ENCODE assay signal across 18 cellular contexts in genomic region chr14:90569606-90570462, GRCh38.
DNase-seq lines count a peak whose midpoint lies in the region; ATAC-seq, FAIRE-seq and TF ChIP-seq lines count a peak whose summit lies in the region.
"Had no signal": no experiment of that assay in that cellular context is flagged by ENCODE, and none has a peak within 500 bp of the region (broad histone marks: within the 10 kb centered on the region; RNA-seq: fewer than 3 reads in every experiment).

No MANE protein-coding gene starts in this region.

- TF ChIP-seq POLR2A in A549 (IDR thresholded peaks at IDR 0.05; ENCODE audit: low read length) (no peak), erythroblast (IDR thresholded peaks at IDR 0.05; ENCODE audit: low read length) (no peak)

- no peaks in the 10 kb centered on the region for H3K36me3 ChIP-seq in RWPE2 (ENCODE audit: low read depth)

- H3K4me1 ChIP-seq in A549 (no peaks in the 10 kb centered on the region), RWPE2 (ENCODE audit: insufficient read depth, poor library complexity, severe bottlenecking) (no peaks in the 10 kb centered on the region)

- H3K27me3 ChIP-seq in RWPE2 (ENCODE audit: insufficient read depth, poor library complexity, severe bottlenecking) = no peaks in the 10 kb centered on the region
- H3K27me3 ChIP-seq in dorsolateral prefrontal cortex = no peaks in the 10 kb centered on the region

- H3K9me3 Mint-ChIP-seq in progenitor cell of endocrine pancreas (ENCODE audit: low read depth) = no peaks in the 10 kb centered on the region
- H3K9me3 Mint-ChIP-seq: activated naive CD4-positive, alpha-beta T cell treated with anti-CD3 and anti-CD28 coated beads, Interleukin-2, amount 10 ng/mL, durations not matched to agents 7 days and 5 days; activated T-cell treated with anti-CD3 and anti-CD28 coated beads, Interleukin-2, amount 50 U/mL, for 72 hours; endodermal cell; immature natural killer cell had no signal

- H3K27ac ChIP-seq in A549 (no peak overlapping the region), RWPE2 (ENCODE audit: poor library complexity, severe bottlenecking) (no peak overlapping the region), dorsolateral prefrontal cortex (peak overlapping the region; percentile 20 to 99 (median 96))
- H3K27ac ChIP-seq: HL-60 had no signal

- no peaks in the 10 kb centered on the region for H3K9me3 ChIP-seq in A549
- no peaks in the 10 kb centered on the region for H3K9me3 ChIP-seq in RWPE2 (ENCODE audit: severe bottlenecking)

- POLR2A ChIA-PET in A549 (lab: Yijun Ruan, JAX) = no interaction called here

- H3K4me1 Mint-ChIP-seq in progenitor cell of endocrine pancreas (ENCODE audit: low read depth) = peaks cover 18% of the 10 kb centered on the region
- H3K4me1 Mint-ChIP-seq: activated naive CD4-positive, alpha-beta T cell treated with anti-CD3 and anti-CD28 coated beads, Interleukin-2, amount 10 ng/mL, durations not matched to agents 7 days and 5 days; immature natural killer cell had no signal

- H3K27me3 Mint-ChIP-seq in progenitor cell of endocrine pancreas = no peaks in the 10 kb centered on the region

- H3K4me3 Mint-ChIP-seq in progenitor cell of endocrine pancreas (ENCODE audit: low read depth) = no peak overlapping the region
- H3K4me3 Mint-ChIP-seq: activated naive CD4-positive, alpha-beta T cell treated with anti-CD3 and anti-CD28 coated beads, Interleukin-2, amount 10 ng/mL, durations not matched to agents 7 days and 5 days; activated T-cell treated with anti-CD3 and anti-CD28 coated beads, Interleukin-2, amount 50 U/mL, for 72 hours; endodermal cell; immature natural killer cell had no signal

- H3K4me3 ChIP-seq in A549 (no peak overlapping the region), RWPE2 (ENCODE audit: severe bottlenecking) (no peak overlapping the region), dorsolateral prefrontal cortex (no peak overlapping the region)

- TF ChIP-seq CTCF in A549 (IDR thresholded peaks at IDR 0.05) (no peak), RWPE2 (IDR thresholded peaks at IDR 0.05; ENCODE audit: poor library complexity, severe bottlenecking) (no peak), dorsolateral prefrontal cortex (IDR thresholded peaks at IDR 0.05 in 54 of 56, conservative IDR thresholded peaks at IDR 0.05 in 2 of 56; ENCODE audit: low read depth in 1 of 56, partially characterized antibody in 56 of 56) (no peak), progenitor cell of endocrine pancreas (IDR thresholded peaks at IDR 0.05; ENCODE audit: unreplicated experiment) (no peak)

- ATAC-seq in A549 = peak; percentile 27 to 36; a peak in 4 of 6 replicates
- peak; percentile 37; the same call in 2 of the 3 replicates for ATAC-seq in RWPE2 (ENCODE audit: low read depth)
- ATAC-seq in GM21423 (IDR thresholded peaks at IDR 0.05; ENCODE audit: unreplicated experiment) = no peak
- ATAC-seq: activated T-cell treated with anti-CD3 and anti-CD28 coated beads, Interleukin-2, amount 50 U/mL, for 72 hours; HCT116 had no signal

- CTCF ChIA-PET in A549 (lab: Yijun Ruan, JAX) = interaction anchor here (1.8 kb wide), 1 partner anchor 14 kb away, joined by 3 read pairs; no protein-coding TSS in a partner anchor

- TF ChIP-seq RAD21 in A549 (conservative IDR thresholded peaks at IDR 0.05 in 1 of 2, IDR thresholded peaks at IDR 0.05 in 1 of 2) = no peak

- 91% methylated on average over 10 of the region's 10 CpGs for WGBS in A549 (ENCODE audit: missing lambda C conversion rate)

- intact Hi-C loops in dorsolateral prefrontal cortex (cut with DNase I) = loop anchor here (5.0 to 10.0 kb wide), 3 partner anchors 58 to 127 kb away; no protein-coding TSS in a partner anchor

- no peak for TF ChIP-seq EP300 in A549 (IDR thresholded peaks at IDR 0.05)

- peaks cover 4% of the 10 kb centered on the region for H3K36me3 Mint-ChIP-seq in progenitor cell of endocrine pancreas (ENCODE audit: insufficient read depth)
- H3K36me3 Mint-ChIP-seq: activated naive CD4-positive, alpha-beta T cell treated with anti-CD3 and anti-CD28 coated beads, Interleukin-2, amount 10 ng/mL, durations not matched to agents 7 days and 5 days; immature natural killer cell had no signal

- peak overlapping the region; percentile 54 for H3K27ac Mint-ChIP-seq in progenitor cell of endocrine pancreas
- H3K27ac Mint-ChIP-seq: activated naive CD4-positive, alpha-beta T cell treated with anti-CD3 and anti-CD28 coated beads, Interleukin-2, amount 10 ng/mL, durations not matched to agents 7 days and 5 days; activated T-cell treated with anti-CD3 and anti-CD28 coated beads, Interleukin-2, amount 50 U/mL, for 72 hours; endodermal cell; immature natural killer cell had no signal

- DNase-seq in A549 (ENCODE audit: low read depth in 1 of 2, low spot score in 1 of 2) = no peak
- DNase-seq in RWPE2 (ENCODE audit: low spot score) = peak; percentile 47
- no peak for DNase-seq in dorsolateral prefrontal cortex
- DNase-seq in progenitor cell of endocrine pancreas (ENCODE audit: low spot score, unreplicated experiment) = no peak
- no peak for DNase-seq in RCC 7860 (ENCODE audit: low spot score)
- DNase-seq in NCI-H2171 (lab: John Stamatoyannopoulos, UW) = no peak
- no peak for DNase-seq in erythroblast (lab: John Stamatoyannopoulos, UW)
- DNase-seq: activated CD4-positive, alpha-beta T cell treated with anti-CD3 and anti-CD28 coated beads for 1 hour; activated naive CD4-positive, alpha-beta T cell treated with anti-CD3 and anti-CD28 coated beads, Interleukin-2, amount 10 ng/mL, durations not matched to agents 7 days and 5 days; activated T-cell treated with anti-CD3 and anti-CD28 coated beads, Interleukin-2, amount 50 U/mL, for 72 hours; endodermal cell; immature natural killer cell; NCI-H187 treated with DMSO at 0.1 percent for 48 hours; retina had no signal

- no peak for FAIRE-seq in A549 (lab: Jason Lieb, UNC)
- no peak for FAIRE-seq in RCC 7860 (lab: Jason Lieb, UNC)
- FAIRE-seq: colon had no signal

- H3K4me2 ChIP-seq in A549 = no peak overlapping the region

TF ChIP-seq in A549, 52 proteins besides CTCF, POLR2A, EP300 and RAD21:
- TF ChIP-seq SREBF2 (IDR thresholded peaks at IDR 0.05) (no peak), KDM5A (IDR thresholded peaks at IDR 0.05) (no peak), RFX5 (IDR thresholded peaks at IDR 0.05) (no peak), BHLHE40 (IDR thresholded peaks at IDR 0.05; ENCODE audit: low read depth, low read length) (no peak), CHD4 (IDR thresholded peaks at IDR 0.05; ENCODE audit: borderline replicate concordance) (no peak), NR3C1 (IDR thresholded peaks at IDR 0.05) (no peak), HEYL (CRISPR knock-in tag; IDR thresholded peaks at IDR 0.05) (no peak), RNF2 (IDR thresholded peaks at IDR 0.05; ENCODE audit: borderline replicate concordance, low read depth) (no peak), ESRRA (IDR thresholded peaks at IDR 0.05; ENCODE audit: borderline replicate concordance, low read length) (no peak), TFCP2L1 (CRISPR knock-in tag; IDR thresholded peaks at IDR 0.05) (no peak), PHF8 (IDR thresholded peaks at IDR 0.05; ENCODE audit: borderline replicate concordance, low read depth) (no peak), CHD2 (IDR thresholded peaks at IDR 0.05; ENCODE audit: low read length, partially characterized antibody) (no peak), KDM1A (IDR thresholded peaks at IDR 0.05; ENCODE audit: low read depth) (no peak), ZSCAN20 (CRISPR knock-in tag; IDR thresholded peaks at IDR 0.05) (no peak)

Comparison
In these comparisons a context has a peak if more than half of its experiments do, and no peak if none do; other contexts are left out.
1. H3K27ac ChIP-seq: peak in dorsolateral prefrontal cortex (59 of 59); none in A549 (0 of 2) and RWPE2 (single experiment).